Comparison of ENCODE assay signal across 21 cellular contexts in the genomic region with DNA sequence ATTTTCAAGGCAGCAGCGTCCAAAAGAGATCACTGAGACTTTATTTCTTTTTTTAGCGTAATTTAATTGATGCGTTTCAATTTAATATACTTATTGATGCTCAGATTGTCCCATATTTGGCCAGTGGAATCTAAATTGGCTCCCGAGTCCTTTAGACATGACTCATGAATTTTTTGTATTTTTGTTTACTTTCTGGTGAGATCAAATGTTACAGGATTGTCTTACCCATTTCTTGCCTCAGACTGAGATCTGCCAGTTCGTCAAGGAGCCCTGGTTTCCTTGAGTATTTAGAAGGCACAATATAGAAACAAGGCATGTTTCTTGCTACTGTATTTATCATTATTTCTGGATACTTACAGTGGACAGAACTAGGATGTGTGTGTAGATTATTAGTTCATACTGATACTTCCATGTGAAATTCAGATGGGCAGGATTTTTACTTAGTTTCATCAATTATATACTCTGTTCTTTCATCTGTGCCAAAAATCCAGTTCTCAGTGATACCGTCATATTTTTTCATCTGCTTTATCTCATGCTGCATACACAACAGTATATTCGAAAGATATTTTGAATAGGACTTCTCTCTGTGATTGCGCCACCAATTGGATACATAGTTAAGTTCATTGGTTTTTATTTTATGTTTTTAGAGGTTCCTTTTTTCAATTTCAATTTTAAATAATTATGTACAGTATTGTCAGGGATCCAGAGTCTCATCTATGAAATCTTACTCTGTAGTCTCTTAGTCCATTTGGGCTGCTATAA.
DNase-seq lines count a peak whose midpoint lies in the region; ATAC-seq and TF ChIP-seq lines count a peak whose summit lies in the region.
"Had no signal": no experiment of that assay in that cellular context is flagged by ENCODE, and none has a peak within 500 bp of the region (broad histone marks: within the 10 kb centered on the region; RNA-seq: fewer than 3 reads in every experiment).

No MANE protein-coding gene starts in this region.

- H3K9me3 ChIP-seq in SJSA1 (replicated peaks) (peaks cover 7% of the 10 kb centered on the region), tibial artery (no peaks in the 10 kb centered on the region), breast epithelium (no peaks in the 10 kb centered on the region)
- H3K9me3 ChIP-seq: BE2C, lower lobe of right lung, Peyer's patch had no signal

- ATAC-seq in GM18505 (IDR thresholded peaks at IDR 0.05; ENCODE audit: unreplicated experiment) (no peak), HG02588 (IDR thresholded peaks at IDR 0.05; ENCODE audit: unreplicated experiment) (no peak)
- ATAC-seq: activated T-cell treated with anti-CD3 and anti-CD28 coated beads, Interleukin-2, amount 50 U/mL, for 72 hours; HCT116; lower lobe of right lung had no signal

- peaks cover 4% of the 10 kb centered on the region; the same call in 1 of the 2 replicates for H3K36me3 ChIP-seq in SJSA1
- H3K36me3 ChIP-seq in tibial artery: no peaks in the 10 kb centered on the region
- H3K36me3 ChIP-seq in breast epithelium: no peaks in the 10 kb centered on the region
- H3K36me3 ChIP-seq: BE2C, lower lobe of right lung, Peyer's patch had no signal

- no peak for TF ChIP-seq CTCF in foreskin fibroblast (IDR thresholded peaks at IDR 0.05; ENCODE audit: low read depth, low read length)
- TF ChIP-seq CTCF in tibial artery (IDR thresholded peaks at IDR 0.05): no peak
- no peak for TF ChIP-seq CTCF in breast epithelium (IDR thresholded peaks at IDR 0.05)

- DNase-seq in HCEC 1CT: peak; percentile 78
- peak in 1 of 2 experiments; percentile 50 for DNase-seq in SJSA1 (ENCODE audit: low read depth in 1 of 2, low spot score in 2 of 2)
- DNase-seq in foreskin fibroblast: peak; percentile 23 to 47
- DNase-seq in tibial artery: no peak
- no peak for DNase-seq in NOMO-1 treated with dmso at 0.1 percent for 144 hours (lab: John Stamatoyannopoulos, UW; ENCODE audit: unreplicated experiment)
- DNase-seq in breast epithelium (ENCODE audit: low spot score in 2 of 2): no peak
- DNase-seq: activated CD4-positive, alpha-beta T cell treated with anti-CD3 and anti-CD28 coated beads for 4 hours; activated naive CD4-positive, alpha-beta T cell treated with anti-CD3 and anti-CD28 coated beads, Interleukin-2, amount 10 ng/mL, durations not matched to agents 7 days and 5 days; activated T-cell treated with anti-CD3 and anti-CD28 coated beads, Interleukin-2, amount 50 U/mL, for 72 hours; BE2C; islet precursor cell; Kasumi-1; lower lobe of right lung; NCI-H1105; NCI-H2081; Peyer's patch; stimulated activated CD4-positive, alpha-beta T cell treated with anti-CD3 and anti-CD28 coated beads, Interleukin-4, amount 100 ng/mL, for 4 hours had no signal

- intact Hi-C loops in tibial artery (cut with DNase I; ENCODE audit: low total_unique reads) (no loop called here), breast epithelium (cut with DNase I; ENCODE audit: low total_unique reads) (no loop called here)

- no peak for TF ChIP-seq POLR2A in GM18505 (IDR thresholded peaks at IDR 0.05; ENCODE audit: borderline replicate concordance, extremely low read depth, insufficient read depth, insufficient read length)
- no peak for TF ChIP-seq POLR2A in breast epithelium (IDR thresholded peaks at IDR 0.05)

- peak overlapping the region; percentile 38 for H3K27ac ChIP-seq in SJSA1
- peak overlapping the region; percentile 44 to 52 for H3K27ac ChIP-seq in tibial artery
- H3K27ac ChIP-seq in breast epithelium: no peak overlapping the region
- H3K27ac ChIP-seq: epithelial cell of prostate, lower lobe of right lung, Peyer's patch had no signal

- H3K4me3 ChIP-seq in SJSA1 (no peak overlapping the region), foreskin fibroblast (ENCODE audit: low read depth in 1 of 2, low read length in 2 of 2) (no peak overlapping the region), tibial artery (no peak overlapping the region), breast epithelium (no peak overlapping the region)
- H3K4me3 ChIP-seq: lower lobe of right lung, Peyer's patch had no signal

- H3K4me1 ChIP-seq in SJSA1 (replicated peaks): peaks cover 54% of the 10 kb centered on the region
- H3K4me1 ChIP-seq in tibial artery: peaks cover 0 to 67% (median 19%) of the 10 kb centered on the region in 4 donors
- no peaks in the 10 kb centered on the region for H3K4me1 ChIP-seq in breast epithelium
- H3K4me1 ChIP-seq: Peyer's patch had no signal

- H3K27me3 ChIP-seq in SJSA1 (replicated peaks) (no peaks in the 10 kb centered on the region), tibial artery (no peaks in the 10 kb centered on the region), breast epithelium (no peaks in the 10 kb centered on the region)
- H3K27me3 ChIP-seq: BE2C, Peyer's patch had no signal

Comparison
In these comparisons a context has a peak if more than half of its experiments do, and no peak if none do; other contexts are left out.
1. DNase-seq: peak in HCEC 1CT (single experiment) and foreskin fibroblast (2 of 2); none in tibial artery (0 of 2), NOMO-1 treated with dmso at 0.1 percent for 144 hours (single experiment) and breast epithelium (0 of 2).
2. H3K27ac ChIP-seq: peak in SJSA1 (single experiment) and tibial artery (2 of 2); none in breast epithelium (0 of 2).